In genomic region chr7:29487424-29487823, GRCh38 we compare ENCODE assay signal across 2 cellular contexts.
TF ChIP-seq lines count a peak whose summit lies in the region.

No MANE protein-coding gene starts in this region.

TF ChIP-seq in SK-N-SH, 30 proteins besides CTCF, POLR2A, EP300 and RAD21 (continued from another document):
- no peak for TF ChIP-seq IRF3 (IDR thresholded peaks at IDR 0.05; ENCODE audit: low read depth, low read length)
- TF ChIP-seq EZH2phosphoT487 (IDR thresholded peaks at IDR 0.05; ENCODE audit: borderline replicate concordance, low read depth), result no peak
- no peak for TF ChIP-seq USF2 (IDR thresholded peaks at IDR 0.05; ENCODE audit: borderline replicate concordance, low read depth, low read length)
- TF ChIP-seq GATA2 (CRISPR knock-in tag; IDR thresholded peaks at IDR 0.05), result no peak
- no peak for TF ChIP-seq RXRA (IDR thresholded peaks at IDR 0.05; ENCODE audit: borderline replicate concordance, low read depth)
- TF ChIP-seq FOXJ3 (CRISPR knock-in tag; IDR thresholded peaks at IDR 0.05), result no peak
- no peak for TF ChIP-seq NFIC (IDR thresholded peaks at IDR 0.05; ENCODE audit: borderline replicate concordance)
- TF ChIP-seq RCOR1 (IDR thresholded peaks at IDR 0.05; ENCODE audit: low read length), result no peak
- TF ChIP-seq FOXM1 (IDR thresholded peaks at IDR 0.05; ENCODE audit: low read depth), result no peak
- TF ChIP-seq MAX (IDR thresholded peaks at IDR 0.05; ENCODE audit: low read depth), result no peak
- TF ChIP-seq USF1 (IDR thresholded peaks at IDR 0.05; ENCODE audit: borderline replicate concordance, low read depth), result no peak
- TF ChIP-seq MXI1 (IDR thresholded peaks at IDR 0.05; ENCODE audit: low read depth, low read length), result no peak
TF ChIP-seq in SK-N-SH: peak in this region for 0.

TF ChIP-seq in SK-N-SH treated with all-trans-retinoic acid at 6 μM for 48 hours, 23 proteins besides CTCF, POLR2A, EP300 and RAD21 (continued from another document):
- TF ChIP-seq CREB5 (CRISPR knock-in tag; IDR thresholded peaks at IDR 0.05; ENCODE audit: low read depth), result no peak
- TF ChIP-seq OSR1 (CRISPR knock-in tag; IDR thresholded peaks at IDR 0.05), result no peak
- no peak for TF ChIP-seq TOX (CRISPR knock-in tag; IDR thresholded peaks at IDR 0.05; ENCODE audit: borderline replicate concordance)
- no peak for TF ChIP-seq RARB (CRISPR knock-in tag; IDR thresholded peaks at IDR 0.05)
- TF ChIP-seq ARNTL (CRISPR knock-in tag; IDR thresholded peaks at IDR 0.05; ENCODE audit: borderline replicate concordance, low read depth), result no peak
- TF ChIP-seq TCF4 (CRISPR knock-in tag; IDR thresholded peaks at IDR 0.05; ENCODE audit: borderline replicate concordance), result no peak
- no peak for TF ChIP-seq CSRNP3 (CRISPR knock-in tag; IDR thresholded peaks at IDR 0.05)
